In genomic region chr11:17207317-17208256, GRCh38 we compare ENCODE assay signal across 1 cellular context.
TF ChIP-seq lines count a peak whose summit lies in the region.

TSS of gene PIK3C2A (minus strand) at chr11:17207986. CDS start at chr11:17169741, 38,245 bp downstream.

TF ChIP-seq in HEK293, 187 proteins besides CTCF, POLR2A, EP300 and RAD21 (continued from another document and continues in another):
- TF ChIP-seq PRDM10 (tag by site-specific recombination; IDR thresholded peaks at IDR 0.05), result peak; percentile 87
- no peak for TF ChIP-seq ZNF48 (tag by site-specific recombination; IDR thresholded peaks at IDR 0.05)
- TF ChIP-seq ZNF701 (tag by site-specific recombination; IDR thresholded peaks at IDR 0.05), result no peak
- no peak for TF ChIP-seq TRIM28 (IDR thresholded peaks at IDR 0.05; ENCODE audit: borderline replicate concordance, low read length)
- TF ChIP-seq ZNF157 (tag by site-specific recombination; IDR thresholded peaks at IDR 0.05), result no peak
- no peak for TF ChIP-seq PRDM6 (tag by site-specific recombination; IDR thresholded peaks at IDR 0.05)
- 0 out of 2 replicates have a peak, but pooled peaks have one; percentile 24 for TF ChIP-seq ZSCAN30 (tag by site-specific recombination; IDR thresholded peaks at IDR 0.05)
- no peak for TF ChIP-seq ZNF548 (tag by site-specific recombination; IDR thresholded peaks at IDR 0.05)
- TF ChIP-seq EGR2 (tag by site-specific recombination; IDR thresholded peaks at IDR 0.05; ENCODE audit: low read depth), result no peak
- no peak for TF ChIP-seq ZNF785 (tag by site-specific recombination; IDR thresholded peaks at IDR 0.05)
- no peak for TF ChIP-seq ZNF248 (tag by site-specific recombination; IDR thresholded peaks at IDR 0.05)
- no peak for TF ChIP-seq ZNF155 (tag by site-specific recombination; IDR thresholded peaks at IDR 0.05)
- peak; percentile 84 for TF ChIP-seq SP2 (tag by site-specific recombination; IDR thresholded peaks at IDR 0.05)
- TF ChIP-seq HOXD13 (CRISPR knock-in tag; IDR thresholded peaks at IDR 0.05; ENCODE audit: borderline replicate concordance), result no peak
- TF ChIP-seq ZSCAN5A (tag by site-specific recombination; IDR thresholded peaks at IDR 0.05), result no peak
- no peak for TF ChIP-seq MEIS1 (CRISPR knock-in tag; IDR thresholded peaks at IDR 0.05; ENCODE audit: borderline replicate concordance)
- TF ChIP-seq ZFHX2 (tag by site-specific recombination; conservative IDR thresholded peaks at IDR 0.05), result no peak
- TF ChIP-seq ZNF792 (tag by site-specific recombination; IDR thresholded peaks at IDR 0.05), result no peak
- no peak for TF ChIP-seq AEBP2 (tag by site-specific recombination; IDR thresholded peaks at IDR 0.05; ENCODE audit: borderline replicate concordance)
- no peak for TF ChIP-seq ZNF146 (tag by site-specific recombination; IDR thresholded peaks at IDR 0.05)
- no peak for TF ChIP-seq ZNF138 (tag by site-specific recombination; IDR thresholded peaks at IDR 0.05; ENCODE audit: borderline replicate concordance)
- TF ChIP-seq ZNF324 (tag by site-specific recombination; IDR thresholded peaks at IDR 0.05), result no peak
- TF ChIP-seq ZXDB (tag by site-specific recombination; IDR thresholded peaks at IDR 0.05), result peak; percentile 72; the same call in 1 of the 2 replicates
- TF ChIP-seq GLIS2 (tag by site-specific recombination; IDR thresholded peaks at IDR 0.05), result peak; percentile 73
- no peak for TF ChIP-seq HOXA7 (CRISPR knock-in tag; IDR thresholded peaks at IDR 0.05; ENCODE audit: borderline replicate concordance)
- no peak for TF ChIP-seq OSR2 (tag by site-specific recombination; IDR thresholded peaks at IDR 0.05)
- TF ChIP-seq ZNF791 (tag by site-specific recombination; IDR thresholded peaks at IDR 0.05), result no peak
- peak; percentile 91 for TF ChIP-seq ZBTB10 (tag by site-specific recombination; IDR thresholded peaks at IDR 0.05)
- TF ChIP-seq INSM2 (tag by site-specific recombination; IDR thresholded peaks at IDR 0.05), result no peak
- TF ChIP-seq FEZF1 (tag by site-specific recombination; IDR thresholded peaks at IDR 0.05), result no peak
- no peak for TF ChIP-seq ZNF24 (tag by site-specific recombination; IDR thresholded peaks at IDR 0.05)
- no peak for TF ChIP-seq ZNF654 (tag by site-specific recombination; IDR thresholded peaks at IDR 0.05; ENCODE audit: low read depth)
- TF ChIP-seq ZNF692 (tag by site-specific recombination; IDR thresholded peaks at IDR 0.05), result 0 out of 2 replicates have a peak, but pooled peaks have one; percentile 63
- no peak for TF ChIP-seq ZNF26 (tag by site-specific recombination; IDR thresholded peaks at IDR 0.05)
- TF ChIP-seq ZNF433 (tag by site-specific recombination; IDR thresholded peaks at IDR 0.05; ENCODE audit: low read depth), result no peak
- TF ChIP-seq YY1 (tag by site-specific recombination; IDR thresholded peaks at IDR 0.05), result peak; percentile 50; the same call in 1 of the 2 replicates
- TF ChIP-seq ZNF416 (tag by site-specific recombination; IDR thresholded peaks at IDR 0.05), result no peak
- no peak for TF ChIP-seq BCL6B (tag by site-specific recombination; IDR thresholded peaks at IDR 0.05)
- no peak for TF ChIP-seq ZNF211 (tag by site-specific recombination; IDR thresholded peaks at IDR 0.05; ENCODE audit: low read depth)
- TF ChIP-seq ZNF274 (IDR thresholded peaks at IDR 0.05; ENCODE audit: low read length), result no peak
- TF ChIP-seq ZNF274 (tag by site-specific recombination; IDR thresholded peaks at IDR 0.05; ENCODE audit: borderline replicate concordance), result no peak
- TF ChIP-seq ZNF23 (tag by site-specific recombination; IDR thresholded peaks at IDR 0.05; ENCODE audit: borderline replicate concordance), result no peak
- TF ChIP-seq ZNF529 (tag by site-specific recombination; IDR thresholded peaks at IDR 0.05; ENCODE audit: insufficient replicate concordance), result no peak
- peak; percentile 72 for TF ChIP-seq PBX3 (CRISPR knock-in tag; IDR thresholded peaks at IDR 0.05)
- TF ChIP-seq SCRT2 (tag by site-specific recombination; IDR thresholded peaks at IDR 0.05), result peak; percentile 96
- no peak for TF ChIP-seq ZNF10 (tag by site-specific recombination; IDR thresholded peaks at IDR 0.05)
- TF ChIP-seq SP7 (tag by site-specific recombination; IDR thresholded peaks at IDR 0.05), result peak; percentile 24; the same call in 1 of the 2 replicates
